Comparison of ENCODE assay signal across 26 cellular contexts in genomic region chr4:21625447-21625846, GRCh38.
"Had no signal": no experiment of that assay in that cellular context is flagged by ENCODE, and none has a peak within 500 bp of the region (broad histone marks: within the 10 kb centered on the region; RNA-seq: fewer than 3 reads in every experiment).

No MANE protein-coding gene starts in this region.

- H3K9me3 Mint-ChIP-seq: dendritic cell treated with granulocyte-macrophage colony-stimulating factor and Interleukin-4, amounts not matched to agents 40 ng/mL and 50 ng/mL, for 4 days; mesothelial cell of epicardium; neural progenitor cell; type B pancreatic cell had no signal

- H3K4me2 ChIP-seq: hepatocyte, neural progenitor cell had no signal

- ATAC-seq: foreskin keratinocyte; gastroesophageal sphincter; heart left ventricle; left lobe of liver; mucosa of descending colon; natural killer cell treated with Interleukin-12 subunit alpha and Interleukin-12 subunit beta and Interleukin-15 and Interleukin-18, amount 100 ng/mL, for 72 hours; stimulated activated effector memory CD8-positive, alpha-beta T cell treated with anti-CD3 and anti-CD28 coated beads, Interleukin-12 subunit alpha, Interleukin-12 subunit beta, amount 100 ng/mL, for 72 hours had no signal

- DNase-seq: colonic mucosa; effector CD8-positive, alpha-beta T cell; foreskin keratinocyte; heart left ventricle; kidney; mesenchymal stem cell; mucosa of descending colon; naive B cell; sigmoid colon; stimulated activated CD4-positive, alpha-beta T cell treated with anti-CD3 and anti-CD28 coated beads, Interleukin-2, amount 100 ng/mL, for 24 hours; stimulated activated CD4-positive, alpha-beta T cell treated with anti-CD3 and anti-CD28 coated beads, Interleukin-4, amount 100 ng/mL, for 24 hours; stimulated activated naive CD4-positive, alpha-beta T cell treated with Interleukin-2 at 50 U/mL for 16 hours; stomach; tibial artery had no signal

- H3K36me3 Mint-ChIP-seq: mesothelial cell of epicardium; naive B cell; natural killer cell treated with Interleukin-12 subunit alpha and Interleukin-12 subunit beta and Interleukin-15 and Interleukin-18, amount 100 ng/mL, for 72 hours; neural progenitor cell; stimulated activated effector memory CD8-positive, alpha-beta T cell treated with anti-CD3 and anti-CD28 coated beads, Interleukin-12 subunit alpha, Interleukin-12 subunit beta, amount 100 ng/mL, for 72 hours; type B pancreatic cell had no signal

- H3K27ac ChIP-seq: colonic mucosa, esophagus muscularis mucosa, foreskin keratinocyte, gastroesophageal sphincter, heart left ventricle, hepatocyte, neural progenitor cell, parathyroid adenoma, sigmoid colon, stomach, tibial artery had no signal

- H3K27me3 Mint-ChIP-seq: dendritic cell treated with granulocyte-macrophage colony-stimulating factor and Interleukin-4, amounts not matched to agents 40 ng/mL and 50 ng/mL, for 4 days; naive B cell; natural killer cell treated with Interleukin-12 subunit alpha and Interleukin-12 subunit beta and Interleukin-15 and Interleukin-18, amount 100 ng/mL, for 72 hours; type B pancreatic cell had no signal

- H2AFZ ChIP-seq: hepatocyte, parathyroid adenoma had no signal

- H3K27me3 ChIP-seq: colonic mucosa, esophagus muscularis mucosa, foreskin keratinocyte, gastroesophageal sphincter, heart left ventricle, hepatocyte, neural progenitor cell, sigmoid colon, stomach, tibial artery had no signal

- H3K27ac Mint-ChIP-seq: dendritic cell treated with granulocyte-macrophage colony-stimulating factor and Interleukin-4, amounts not matched to agents 40 ng/mL and 50 ng/mL, for 4 days; mesothelial cell of epicardium; naive B cell; natural killer cell treated with Interleukin-12 subunit alpha and Interleukin-12 subunit beta and Interleukin-15 and Interleukin-18, amount 100 ng/mL, for 72 hours; neural progenitor cell; progenitor cell of endocrine pancreas; stimulated activated effector memory CD8-positive, alpha-beta T cell treated with anti-CD3 and anti-CD28 coated beads, Interleukin-12 subunit alpha, Interleukin-12 subunit beta, amount 100 ng/mL, for 72 hours; type B pancreatic cell had no signal

- H3K36me3 ChIP-seq: colonic mucosa, esophagus muscularis mucosa, gastroesophageal sphincter, heart left ventricle, neural progenitor cell, sigmoid colon, stomach, tibial artery had no signal

- H3K9me3 ChIP-seq: colonic mucosa, esophagus muscularis mucosa, gastroesophageal sphincter, mucosa of descending colon, sigmoid colon, stomach, tibial artery had no signal

- H3K4me1 Mint-ChIP-seq: mesothelial cell of epicardium; naive B cell; neural progenitor cell; stimulated activated effector memory CD8-positive, alpha-beta T cell treated with anti-CD3 and anti-CD28 coated beads, Interleukin-12 subunit alpha, Interleukin-12 subunit beta, amount 100 ng/mL, for 72 hours had no signal

- H3K4me3 Mint-ChIP-seq: dendritic cell treated with granulocyte-macrophage colony-stimulating factor and Interleukin-4, amounts not matched to agents 40 ng/mL and 50 ng/mL, for 4 days; mesothelial cell of epicardium; naive B cell; natural killer cell treated with Interleukin-12 subunit alpha and Interleukin-12 subunit beta and Interleukin-15 and Interleukin-18, amount 100 ng/mL, for 72 hours; neural progenitor cell; stimulated activated effector memory CD8-positive, alpha-beta T cell treated with anti-CD3 and anti-CD28 coated beads, Interleukin-12 subunit alpha, Interleukin-12 subunit beta, amount 100 ng/mL, for 72 hours; type B pancreatic cell had no signal

- H3K4me3 ChIP-seq: colonic mucosa, esophagus muscularis mucosa, gastroesophageal sphincter, heart left ventricle, hepatocyte, mucosa of descending colon, neural progenitor cell, sigmoid colon, stomach, tibial artery had no signal

- H3K4me1 ChIP-seq: colonic mucosa, esophagus muscularis mucosa, foreskin keratinocyte, gastroesophageal sphincter, heart left ventricle, neural progenitor cell, parathyroid adenoma, sigmoid colon, stomach, tibial artery had no signal

- H3K9ac ChIP-seq: neural progenitor cell, parathyroid adenoma had no signal
